17 cellular contexts compared by ENCODE assay signal in genomic region chr16:27386674-27387073, GRCh38. TPM values are rescaled to one million over a fixed set of nuclear protein-coding genes. Genes with fewer than 3 reads are reported as not detected.
DNase-seq lines count a peak whose midpoint lies in the region; ATAC-seq, FAIRE-seq and TF ChIP-seq lines count a peak whose summit lies in the region.
"Had no signal": no experiment of that assay in that cellular context is flagged by ENCODE, and none has a peak within 500 bp of the region (broad histone marks: within the 10 kb centered on the region; RNA-seq: fewer than 3 reads in every experiment).

No MANE protein-coding gene starts in this region.

- H3K27me3 Mint-ChIP-seq in activated CD8-positive, alpha-beta T cell treated with anti-CD3 and anti-CD28 coated beads, Interleukin-2, amount 10 ng/mL, durations not matched to agents 7 days and 5 days (ENCODE audit: low read depth): no peaks in the 10 kb centered on the region
- H3K27me3 Mint-ChIP-seq in activated CD8-positive, alpha-beta T cell treated with anti-CD3 and anti-CD28 coated beads for 36 hours: no peaks in the 10 kb centered on the region
- peaks cover 30% of the 10 kb centered on the region for H3K27me3 Mint-ChIP-seq in osteocyte (ENCODE audit: unreplicated experiment)
- H3K27me3 Mint-ChIP-seq: B cell; CD4-positive, alpha-beta T cell had no signal

- no peak overlapping the region; the same call in 2 of the 3 replicates for H2BK15ac ChIP-seq in IMR-90 (ENCODE audit: low read depth, low read length)

- peaks cover 17% of the 10 kb centered on the region for H3K4me1 Mint-ChIP-seq in activated CD8-positive, alpha-beta T cell treated with anti-CD3 and anti-CD28 coated beads, Interleukin-2, amount 10 ng/mL, durations not matched to agents 7 days and 5 days (ENCODE audit: low read depth)
- peaks cover 19% of the 10 kb centered on the region for H3K4me1 Mint-ChIP-seq in activated CD8-positive, alpha-beta T cell treated with anti-CD3 and anti-CD28 coated beads for 36 hours (ENCODE audit: low read depth)
- no peaks in the 10 kb centered on the region for H3K4me1 Mint-ChIP-seq in osteocyte (ENCODE audit: unreplicated experiment)

- H3K9me3 ChIP-seq in IMR-90 (ENCODE audit: control insufficient read depth, insufficient read depth, low read length): peaks cover 17% of the 10 kb centered on the region
- no peaks in the 10 kb centered on the region for H3K9me3 ChIP-seq in K562 (replicated peaks; ENCODE audit: control insufficient read depth, insufficient read depth, low read depth, low read length)
- H3K9me3 ChIP-seq in vagina: no peaks in the 10 kb centered on the region

- CTCF ChIA-PET in activated CD8-positive, alpha-beta T cell treated with anti-CD3 and anti-CD28 coated beads, Interleukin-2, amount 10 ng/mL, durations not matched to agents 7 days and 5 days (lab: Charles Lee): interaction anchor here (0.6 to 1.4 kb wide), 3 partner anchors 8 to 19 kb away, joined by 3 to 6 read pairs (median 4); no protein-coding TSS in a partner anchor
- CTCF ChIA-PET in activated CD8-positive, alpha-beta T cell treated with anti-CD3 and anti-CD28 coated beads for 36 hours (lab: Charles Lee): interaction anchor here (0.6 to 2.7 kb wide), 5 partner anchors 12 to 19 kb away, joined by 3 to 9 read pairs (median 6); no protein-coding TSS in a partner anchor
- CTCF ChIA-PET in IMR-90 (lab: Yijun Ruan, JAX) (interaction anchor here (0.8 kb wide), 1 partner anchor 11 kb away, joined by 3 read pairs; no protein-coding TSS in a partner anchor), K562 (lab: Yijun Ruan, JAX; ENCODE audit: low intra/inter-chr PET ratio) (no interaction called here)

- TF ChIP-seq RAD21 in IMR-90 (IDR thresholded peaks at IDR 0.05; ENCODE audit: low read length): no peak
- no peak for TF ChIP-seq RAD21 in K562 (CRISPR knock-in tag; conservative IDR thresholded peaks at IDR 0.05 in 1 of 2, IDR thresholded peaks at IDR 0.05 in 1 of 2)

- H3K4me3 Mint-ChIP-seq in activated CD8-positive, alpha-beta T cell treated with anti-CD3 and anti-CD28 coated beads, Interleukin-2, amount 10 ng/mL, durations not matched to agents 7 days and 5 days: no peak overlapping the region
- H3K4me3 Mint-ChIP-seq in activated CD8-positive, alpha-beta T cell treated with anti-CD3 and anti-CD28 coated beads for 36 hours: no peak overlapping the region
- H3K4me3 Mint-ChIP-seq in osteocyte (ENCODE audit: unreplicated experiment): no peak overlapping the region
- H3K4me3 Mint-ChIP-seq: B cell; CD4-positive, alpha-beta T cell had no signal

- H2BK20ac ChIP-seq in IMR-90 (ENCODE audit: low read depth, low read length): no peak overlapping the region

- BruUV-seq in IMR-90 (replicated peaks; lab: Mats Ljungman, UMichigan): no TSS peak
- BruUV-seq in K562 (replicated peaks; lab: Mats Ljungman, UMichigan): no TSS peak

- H3K9me3 Mint-ChIP-seq in activated CD8-positive, alpha-beta T cell treated with anti-CD3 and anti-CD28 coated beads, Interleukin-2, amount 10 ng/mL, durations not matched to agents 7 days and 5 days (ENCODE audit: insufficient read depth): peaks cover 28% of the 10 kb centered on the region
- peaks cover 14% of the 10 kb centered on the region for H3K9me3 Mint-ChIP-seq in activated CD8-positive, alpha-beta T cell treated with anti-CD3 and anti-CD28 coated beads for 36 hours
- peaks cover 11% of the 10 kb centered on the region for H3K9me3 Mint-ChIP-seq in osteocyte (ENCODE audit: unreplicated experiment)

- TF ChIP-seq CTCF in activated CD8-positive, alpha-beta T cell treated with anti-CD3 and anti-CD28 coated beads for 36 hours (IDR thresholded peaks at IDR 0.05): no peak
- TF ChIP-seq CTCF in IMR-90 (conservative IDR thresholded peaks at IDR 0.05; ENCODE audit: low read depth, low read length) (no peak), K562 (IDR thresholded peaks at IDR 0.05 in 2 of 3, conservative IDR thresholded peaks at IDR 0.05 in 1 of 3; ENCODE audit: insufficient read depth in 2 of 3, low read depth in 1 of 3, low read length in 3 of 3) (no peak), vagina (IDR thresholded peaks at IDR 0.05) (no peak), osteocyte (IDR thresholded peaks at IDR 0.05) (no peak)

- no peak for ATAC-seq in activated CD8-positive, alpha-beta T cell treated with anti-CD3 and anti-CD28 coated beads, Interleukin-2, amount 10 ng/mL, durations not matched to agents 7 days and 5 days
- ATAC-seq in activated CD8-positive, alpha-beta T cell treated with anti-CD3 and anti-CD28 coated beads for 36 hours: no peak
- ATAC-seq in IMR-90 (ENCODE audit: low read depth): no peak
- ATAC-seq in K562: no peak
- ATAC-seq: HCT116 had no signal

- TF ChIP-seq EP300 in K562 (IDR thresholded peaks at IDR 0.05; ENCODE audit: low read length): no peak

- H3K79me1 ChIP-seq in IMR-90 (ENCODE audit: low read depth in 1 of 2, low read length in 2 of 2): no peaks in the 10 kb centered on the region

- no peak overlapping the region for H2BK120ac ChIP-seq in IMR-90 (ENCODE audit: low read depth, low read length)

- H3K9ac ChIP-seq in IMR-90 (ENCODE audit: low read depth, low read length): no peak overlapping the region
- no peak overlapping the region for H3K9ac ChIP-seq in K562 (ENCODE audit: insufficient read depth in 1 of 2, low read depth in 2 of 2, low read length in 2 of 2)

- H3K4me1 ChIP-seq in IMR-90 (ENCODE audit: control insufficient read depth, insufficient read depth, low read length): no peaks in the 10 kb centered on the region
- H3K4me1 ChIP-seq in K562 (replicated peaks in 1 of 2; ENCODE audit: control insufficient read depth in 2 of 2, insufficient read depth in 2 of 2, low read length in 2 of 2): no peaks in the 10 kb centered on the region; a peak in 1 of 5 replicates
- no peaks in the 10 kb centered on the region for H3K4me1 ChIP-seq in vagina

- POLR2A ChIA-PET in activated CD8-positive, alpha-beta T cell treated with anti-CD3 and anti-CD28 coated beads, Interleukin-2, amount 10 ng/mL, durations not matched to agents 7 days and 5 days (lab: Charles Lee): interaction anchor here (0.9 to 3.4 kb wide), 2 partner anchors 13 to 16 kb away, joined by 3 to 16 read pairs; partner anchors contain the start of gene IL21R
- POLR2A ChIA-PET in activated CD8-positive, alpha-beta T cell treated with anti-CD3 and anti-CD28 coated beads for 36 hours (lab: Charles Lee): interaction anchor here (1.0 to 6.4 kb wide), 4 partner anchors 10 to 196 kb away, joined by 3 to 51 read pairs (median 4); partner anchors contain the start of gene IL21R
- POLR2A ChIA-PET in IMR-90 (lab: Charles Lee; ENCODE audit: unreplicated experiment): no interaction called here
- POLR2A ChIA-PET in K562 (lab: Yijun Ruan, JAX): no interaction called here

- no peak overlapping the region for H2AK9ac ChIP-seq in IMR-90 (replicated peaks; ENCODE audit: low read depth, low read length, poor library complexity)

- WGBS in IMR-90 (ENCODE audit: extremely low coverage in 2 of 2, insufficient read length in 1 of 2), 2 experiments: no CpG with 5 or more reads among the region's 4 CpGs
- WGBS in K562 (ENCODE audit: insufficient coverage, low coverage, missing lambda C conversion rate): 0% methylated on average over 4 of the region's 4 CpGs

- no peak overlapping the region for H3K14ac ChIP-seq in IMR-90 (replicated peaks; ENCODE audit: low read depth, low read length)

- H3K27ac ChIP-seq in IMR-90 (ENCODE audit: insufficient read depth, low read length) (no peak overlapping the region), K562 (ENCODE audit: extremely low read depth, low read depth, low read length) (no peak overlapping the region), vagina (no peak overlapping the region)

- intact Hi-C loops in activated CD8-positive, alpha-beta T cell treated with anti-CD3 and anti-CD28 coated beads for 36 hours (cut with micrococcal nuclease): no loop called here
- intact Hi-C loops in IMR-90 (cut with micrococcal nuclease) (no loop called here), K562 (cut with micrococcal nuclease) (no loop called here), vagina (cut with DNase I) (no loop called here)

- H4K91ac ChIP-seq in IMR-90 (ENCODE audit: insufficient read depth, low read depth, low read length): 0 out of 2 replicates have a peak overlapping the region, but pooled peaks have one; percentile 25

- H3K36me3 ChIP-seq in IMR-90 (ENCODE audit: control insufficient read depth, insufficient read depth, low read length) (no peaks in the 10 kb centered on the region), K562 (ENCODE audit: control insufficient read depth, insufficient read depth, low read length) (no peaks in the 10 kb centered on the region), vagina (no peaks in the 10 kb centered on the region)

- H3K27me3 ChIP-seq in IMR-90 (ENCODE audit: control insufficient read depth, insufficient read depth, low read length) (no peaks in the 10 kb centered on the region), K562 (ENCODE audit: control insufficient read depth in 2 of 2, insufficient read depth in 2 of 2, low read length in 2 of 2) (peaks cover 10 to 36% of the 10 kb centered on the region in 2 experiments), vagina (no peaks in the 10 kb centered on the region)

- no peak overlapping the region for H2BK5ac ChIP-seq in IMR-90 (ENCODE audit: low read depth, low read length, poor library complexity, severe bottlenecking)

- H3K4me2 ChIP-seq in IMR-90 (ENCODE audit: low read depth, low read length) (no peak overlapping the region), K562 (ENCODE audit: insufficient read depth, low read length) (no peak overlapping the region)

- H3K36me3 Mint-ChIP-seq in activated CD8-positive, alpha-beta T cell treated with anti-CD3 and anti-CD28 coated beads, Interleukin-2, amount 10 ng/mL, durations not matched to agents 7 days and 5 days (ENCODE audit: low read depth): peaks cover 12% of the 10 kb centered on the region
- H3K36me3 Mint-ChIP-seq in activated CD8-positive, alpha-beta T cell treated with anti-CD3 and anti-CD28 coated beads for 36 hours (ENCODE audit: low read depth): peaks cover 6% of the 10 kb centered on the region
- no peaks in the 10 kb centered on the region for H3K36me3 Mint-ChIP-seq in osteocyte (ENCODE audit: unreplicated experiment)

- H2AFZ ChIP-seq in IMR-90 (replicated peaks; ENCODE audit: low read length, poor library complexity) (no peak overlapping the region), K562 (ENCODE audit: low read depth, low read length) (no peak overlapping the region)

- DNase-seq in activated CD8-positive, alpha-beta T cell treated with anti-CD3 and anti-CD28 coated beads, Interleukin-2, amount 10 ng/mL, durations not matched to agents 7 days and 5 days: peak; percentile 8
- DNase-seq in activated CD8-positive, alpha-beta T cell treated with anti-CD3 and anti-CD28 coated beads for 36 hours: no peak
- no peak for DNase-seq in IMR-90
- no peak for DNase-seq in K562 (ENCODE audit: extremely low read depth in 1 of 4, low spot score in 3 of 4)
- DNase-seq in vagina (ENCODE audit: extremely low spot score in 2 of 2): peak; percentile 19 to 20
- DNase-seq in NCI-H2196 treated with DMSO at 0.1 percent for 48 hours (lab: John Stamatoyannopoulos, UW; ENCODE audit: unreplicated experiment): no peak
- DNase-seq in osteocyte (ENCODE audit: extremely low spot score, unreplicated experiment): no peak
- DNase-seq: C1 segment of cervical spinal cord; Calu3; CD4-positive, alpha-beta T cell; DMS 273 treated with DMSO at 0.1 percent for 48 hours had no signal

- H2AK5ac ChIP-seq in IMR-90 (ENCODE audit: low read depth, low read length): no peak overlapping the region

- no peak overlapping the region for H3K27ac Mint-ChIP-seq in activated CD8-positive, alpha-beta T cell treated with anti-CD3 and anti-CD28 coated beads, Interleukin-2, amount 10 ng/mL, durations not matched to agents 7 days and 5 days
- no peak overlapping the region for H3K27ac Mint-ChIP-seq in activated CD8-positive, alpha-beta T cell treated with anti-CD3 and anti-CD28 coated beads for 36 hours
- no peak overlapping the region for H3K27ac Mint-ChIP-seq in osteocyte (ENCODE audit: unreplicated experiment)
- H3K27ac Mint-ChIP-seq: B cell; CD4-positive, alpha-beta T cell had no signal

- H4K5ac ChIP-seq in IMR-90 (ENCODE audit: low read depth, low read length): no peak overlapping the region

- in situ Hi-C loops in IMR-90 (cut with MboI; ENCODE audit: low sequenced_read_pairs) (loop anchor here (25.0 kb wide), 1 partner anchor 1549 kb away; no protein-coding TSS in a partner anchor), K562 (cut with MboI) (no loop called here)

- no peak overlapping the region for H3K56ac ChIP-seq in IMR-90 (ENCODE audit: extremely low read depth, insufficient read depth, low read length)

- H3K4me3 ChIP-seq in IMR-90 (ENCODE audit: insufficient read depth, low read depth, low read length): no peak overlapping the region
- H3K4me3 ChIP-seq in K562: no peak overlapping the region
- no peak overlapping the region for H3K4me3 ChIP-seq in vagina

- H3K79me2 ChIP-seq in K562 (ENCODE audit: control insufficient read depth, insufficient read depth, low read length): no peaks in the 10 kb centered on the region

- TF ChIP-seq POLR2A in IMR-90 (IDR thresholded peaks at IDR 0.05; ENCODE audit: low read depth, low read length) (no peak), K562 (conservative IDR thresholded peaks at IDR 0.05) (no peak), vagina (IDR thresholded peaks at IDR 0.05) (no peak)

- no peak overlapping the region for H3K18ac ChIP-seq in IMR-90 (ENCODE audit: low read depth, low read length)

- H3K23ac ChIP-seq in IMR-90 (ENCODE audit: low read depth, low read length): no peak overlapping the region

- H4K20me1 ChIP-seq in IMR-90 (ENCODE audit: insufficient read depth, low read length): no peaks in the 10 kb centered on the region
- no peaks in the 10 kb centered on the region for H4K20me1 ChIP-seq in K562 (replicated peaks; ENCODE audit: control insufficient read depth, insufficient read depth, low read length)

- no peak overlapping the region for H3K4ac ChIP-seq in IMR-90 (ENCODE audit: low read depth, low read length)

- H4K8ac ChIP-seq in IMR-90 (ENCODE audit: low read depth in 2 of 2, low read length in 2 of 2): no peak overlapping the region

- FAIRE-seq in K562 (lab: Jason Lieb, UNC): no peak
- FAIRE-seq: A204.1, GM18507 had no signal

- H3K9me1 ChIP-seq in IMR-90 (ENCODE audit: insufficient read depth, low read length) (no peaks in the 10 kb centered on the region), K562 (ENCODE audit: control insufficient read depth, insufficient read depth, low read length) (no peaks in the 10 kb centered on the region)

- dilution Hi-C loops in IMR-90 (cut with HindIII; ENCODE audit: low sequenced_read_pairs, unreplicated experiment): no loop called here

RNA-seq across cellular contexts. Expression of gene IL21R, which starts 15.3 kb away (rescaled TPM):
- 10 to 100 TPM; 23.5 to 24.2 TPM for total RNA-seq in activated CD8-positive, alpha-beta T cell treated with anti-CD3 and anti-CD28 coated beads, Interleukin-2, amount 10 ng/mL, durations not matched to agents 7 days and 5 days
- 10 to 100 TPM; 95.6 to 97.2 TPM for total RNA-seq in activated CD8-positive, alpha-beta T cell treated with anti-CD3 and anti-CD28 coated beads for 36 hours
- total RNA-seq in IMR-90 (2012; rRNA removed): 0.72 and 0.83 TPM in 2 replicates
- 0.83 and 0.97 TPM in 2 replicates for polyA plus RNA-seq in IMR-90 (2012; rRNA removed)
- polyA plus RNA-seq in IMR-90 (2012; cell fraction: cytosol; rRNA removed): 0.54 and 0.75 TPM in 2 replicates
- 0.38 and 0.77 TPM in 2 replicates for polyA plus RNA-seq in IMR-90 (2012; cell fraction: nucleus; rRNA removed; ENCODE audit: low replicate concordance)
- 1.4 and 2.4 TPM in 2 replicates for total RNA-seq in K562 (2011; cell fraction: chromatin; rRNA removed; ENCODE audit: low replicate concordance)
- 2.1 and 2.3 TPM in 2 replicates for total RNA-seq in K562 (2011; cell fraction: nucleolus; rRNA removed)
- total RNA-seq in K562 (2011; cell fraction: nucleoplasm; rRNA removed): 1.6 and 2.1 TPM in 2 replicates
- total RNA-seq in K562 (2014; rRNA removed): 0.14 and 0.33 TPM in 2 replicates
- total RNA-seq in K562 (2014; rRNA removed; fragmentation: Illumina TruSeq; extraction: Trizol): 0.22 TPM in 2 replicates
- total RNA-seq in K562 (2015; rRNA removed; fragmentation: Illumina TruSeq; extraction: Trizol): 0.11 and 0.19 TPM in 2 replicates
- 0.29 and 0.51 TPM in 2 replicates for total RNA-seq in K562 (2021)
- 0.21 and 0.46 TPM in 2 replicates for polyA plus RNA-seq in K562 (2011; rRNA removed)
- 0.15 and 0.58 TPM in 2 replicates for polyA plus RNA-seq in K562 (2011; cell fraction: cytosol; rRNA removed)
- 0.27 and 0.67 TPM in 2 replicates for polyA plus RNA-seq in K562 (2011; cell fraction: nucleus; rRNA removed)
- polyA plus RNA-seq in K562 (2012): 0.42 and 3.6 TPM in 2 replicates
- 0.34 and 0.46 TPM in 2 replicates for polyA plus RNA-seq in K562 (2014; fragmentation: Illumina TruSeq; extraction: Trizol)
- under 1 TPM in 1 of 2 experiments, not detected in 1; 0.04 TPM for polyA plus RNA-seq in K562 (2014; fragmentation: Nextera tagmentation; extraction: Ambion mirVana)
- polyA plus RNA-seq in K562 (2014; rRNA removed): 0.15 and 0.62 TPM in 2 replicates
- 0.63 and 0.74 TPM in 2 replicates for polyA minus RNA-seq in K562 (2011; rRNA and poly(A)+ RNA removed)
- 0.38 TPM in 1 of 2 replicates, not detected in the other for polyA minus RNA-seq in K562 (2011; cell fraction: cytosol; rRNA and poly(A)+ RNA removed)
- 0.44 and 0.94 TPM in 2 replicates for polyA minus RNA-seq in K562 (2011; cell fraction: nucleus; rRNA and poly(A)+ RNA removed)
- total RNA-seq in vagina: 0.98 TPM
- 0.34 and 0.40 TPM in 2 replicates for total RNA-seq in osteocyte
- total RNA-seq: Calu3, Daoy, HT-29 had no signal

Comparison
In these comparisons a context has a peak if more than half of its experiments do, and no peak if none do; other contexts are left out.
1. DNase-seq: peak in activated CD8-positive, alpha-beta T cell treated with anti-CD3 and anti-CD28 coated beads, Interleukin-2, amount 10 ng/mL, durations not matched to agents 7 days and 5 days (single experiment) and vagina (2 of 2); none in activated CD8-positive, alpha-beta T cell treated with anti-CD3 and anti-CD28 coated beads for 36 hours (single experiment), IMR-90 (single experiment), K562 (0 of 4), NCI-H2196 treated with DMSO at 0.1 percent for 48 hours (single experiment) and osteocyte (single experiment).
2. RNA of gene IL21R, which starts 15.3 kb away (total RNA-seq): 95.6 to 97.2 TPM in activated CD8-positive, alpha-beta T cell treated with anti-CD3 and anti-CD28 coated beads for 36 hours and 23.5 to 24.2 TPM in activated CD8-positive, alpha-beta T cell treated with anti-CD3 and anti-CD28 coated beads, Interleukin-2, amount 10 ng/mL, durations not matched to agents 7 days and 5 days; 0.98 TPM in vagina (single experiment), 0.72 to 0.83 TPM in IMR-90, 0.34 to 0.40 TPM in osteocyte and 0.11 to 2.4 TPM in K562; every median in the first group is over 4 times any median in the second.
3. POLR2A ChIA-PET loops: an anchor here in activated CD8-positive, alpha-beta T cell treated with anti-CD3 and anti-CD28 coated beads, Interleukin-2, amount 10 ng/mL, durations not matched to agents 7 days and 5 days (0.9 to 3.4 kb wide) and activated CD8-positive, alpha-beta T cell treated with anti-CD3 and anti-CD28 coated beads for 36 hours (1.0 to 6.4 kb wide); none called in IMR-90 and K562.